Comparison of ENCODE assay signal across 8 cellular contexts in the genomic region with DNA sequence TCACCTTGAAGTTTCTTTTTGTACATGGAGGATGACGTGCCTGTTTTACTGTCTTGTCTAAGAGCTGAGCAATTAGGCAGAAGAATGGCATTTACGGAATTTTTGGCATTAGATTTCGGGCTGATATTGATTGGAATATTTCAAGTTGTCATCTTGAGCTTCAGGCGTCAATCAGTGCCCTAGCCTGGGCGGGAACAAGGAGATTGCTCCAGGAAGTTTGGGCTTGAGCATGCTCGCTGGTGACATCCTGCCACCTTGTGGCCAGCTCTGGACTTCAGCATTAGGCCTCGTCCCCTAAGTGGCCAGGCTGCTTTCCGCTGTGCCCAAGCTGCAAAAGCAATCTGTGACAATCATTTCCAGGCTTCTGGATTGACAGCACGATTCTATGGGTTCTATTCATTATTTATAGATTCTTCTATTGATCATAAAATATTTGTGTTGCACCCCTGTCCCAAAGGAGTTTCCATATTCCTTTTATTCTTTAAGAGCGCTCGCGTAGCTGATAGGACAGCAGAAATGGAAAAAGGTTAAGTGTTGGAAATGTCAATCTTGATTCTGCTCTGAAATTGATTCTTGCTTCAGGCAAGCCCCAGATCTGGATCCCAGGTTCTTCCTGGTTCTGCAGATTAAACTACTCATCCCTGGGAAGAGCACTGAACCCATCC.
DNase-seq lines count a peak whose midpoint lies in the region; ATAC-seq and TF ChIP-seq lines count a peak whose summit lies in the region.

No MANE protein-coding gene starts in this region.

- H3K27ac Mint-ChIP-seq in activated CD8-positive, alpha-beta T cell treated with anti-CD3 and anti-CD28 coated beads for 36 hours = no peak overlapping the region
- H3K27ac Mint-ChIP-seq in endothelial cell (ENCODE audit: unreplicated experiment) = no peak overlapping the region

- DNase-seq in AG04450 (ENCODE audit: low read depth, low spot score) (peak; percentile 47), NCI-H748 (lab: John Stamatoyannopoulos, UW; ENCODE audit: unreplicated experiment) (peak; percentile 90), endothelial cell (ENCODE audit: low spot score) (peak; percentile 87), midbrain (lab: John Stamatoyannopoulos, UW) (peak; percentile 86)
- peak; percentile 75 for DNase-seq in activated CD8-positive, alpha-beta T cell treated with anti-CD3 and anti-CD28 coated beads for 36 hours
- peak; percentile 72 for DNase-seq in stimulated activated CD8-positive, alpha-beta memory T cell treated with anti-CD3 and anti-CD28 coated beads, Interleukin-4, amount 100 ng/mL, for 48 hours

- intact Hi-C loops in activated CD8-positive, alpha-beta T cell treated with anti-CD3 and anti-CD28 coated beads for 36 hours (cut with micrococcal nuclease) = loop anchor here (5.0 to 10.0 kb wide), 2 partner anchors 54 to 324 kb away; no protein-coding TSS in a partner anchor

- POLR2A ChIA-PET in AG04450 (lab: Yijun Ruan, JAX) = interaction anchor here (1.0 to 1.1 kb wide), 2 partner anchors 281 to 296 kb away, joined by 3 to 5 read pairs; a partner anchor contains a TSS
- POLR2A ChIA-PET in activated CD8-positive, alpha-beta T cell treated with anti-CD3 and anti-CD28 coated beads for 36 hours (lab: Charles Lee) = interaction anchor here (0.6 to 1.4 kb wide), 3 partner anchors 31 to 124 kb away, joined by 3 to 6 read pairs (median 3); no protein-coding TSS in a partner anchor

- H3K9me3 Mint-ChIP-seq in activated CD8-positive, alpha-beta T cell treated with anti-CD3 and anti-CD28 coated beads for 36 hours = no peaks in the 10 kb centered on the region
- H3K9me3 Mint-ChIP-seq in endothelial cell (ENCODE audit: unreplicated experiment) = no peaks in the 10 kb centered on the region

- peak overlapping the region; percentile 43 for H3K4me3 ChIP-seq in AG04450 (ENCODE audit: low read depth, low read length)

- TF ChIP-seq CTCF in AG04450 (IDR thresholded peaks at IDR 0.05; ENCODE audit: low read depth, low read length) = peak; percentile 96
- peak; percentile 88 for TF ChIP-seq CTCF in activated CD8-positive, alpha-beta T cell treated with anti-CD3 and anti-CD28 coated beads for 36 hours (IDR thresholded peaks at IDR 0.05)
- TF ChIP-seq CTCF in endothelial cell (IDR thresholded peaks at IDR 0.05; ENCODE audit: unreplicated experiment) = peak; percentile 87

- CTCF ChIA-PET in AG04450 (lab: Charles Lee) = interaction anchor here (0.6 to 3.9 kb wide), 80 partner anchors 9 to 641 kb away, joined by 3 to 66 read pairs (median 5); a partner anchor contains a TSS
- CTCF ChIA-PET in activated CD8-positive, alpha-beta T cell treated with anti-CD3 and anti-CD28 coated beads for 36 hours (lab: Charles Lee) = interaction anchor here (0.7 to 3.9 kb wide), 53 partner anchors 8 to 502 kb away, joined by 3 to 37 read pairs (median 4); a partner anchor contains a TSS

- H3K4me1 Mint-ChIP-seq in activated CD8-positive, alpha-beta T cell treated with anti-CD3 and anti-CD28 coated beads for 36 hours (ENCODE audit: low read depth) = peaks cover 6% of the 10 kb centered on the region
- no peaks in the 10 kb centered on the region for H3K4me1 Mint-ChIP-seq in endothelial cell (ENCODE audit: unreplicated experiment)

- no peaks in the 10 kb centered on the region for H3K27me3 ChIP-seq in AG04450 (ENCODE audit: control insufficient read depth, insufficient read depth, low read length)

- no peak overlapping the region for H3K4me3 Mint-ChIP-seq in activated CD8-positive, alpha-beta T cell treated with anti-CD3 and anti-CD28 coated beads for 36 hours
- H3K4me3 Mint-ChIP-seq in endothelial cell (ENCODE audit: unreplicated experiment) = peak overlapping the region; percentile 57

- peaks cover 2% of the 10 kb centered on the region; the same call in 1 of the 2 replicates for H3K9me3 ChIP-seq in AG04450 (ENCODE audit: control insufficient read depth, insufficient read depth, low read length)

- H3K27ac ChIP-seq in AG04450 (ENCODE audit: low read depth, low read length) = no peak overlapping the region

- ATAC-seq in GM18858 (IDR thresholded peaks at IDR 0.05; ENCODE audit: unreplicated experiment) (peak; percentile 85), HG03521 (IDR thresholded peaks at IDR 0.05; ENCODE audit: unreplicated experiment) (peak; percentile 53)
- ATAC-seq in activated CD8-positive, alpha-beta T cell treated with anti-CD3 and anti-CD28 coated beads for 36 hours = peak; percentile 76

- peaks cover 5% of the 10 kb centered on the region for H3K27me3 Mint-ChIP-seq in activated CD8-positive, alpha-beta T cell treated with anti-CD3 and anti-CD28 coated beads for 36 hours
- H3K27me3 Mint-ChIP-seq in endothelial cell (ENCODE audit: unreplicated experiment) = peaks cover 2% of the 10 kb centered on the region

- no peaks in the 10 kb centered on the region for H3K36me3 Mint-ChIP-seq in activated CD8-positive, alpha-beta T cell treated with anti-CD3 and anti-CD28 coated beads for 36 hours (ENCODE audit: low read depth)
- H3K36me3 Mint-ChIP-seq in endothelial cell (ENCODE audit: low read depth, unreplicated experiment) = no peaks in the 10 kb centered on the region
